22 cellular contexts compared by ENCODE assay signal in the genomic region with DNA sequence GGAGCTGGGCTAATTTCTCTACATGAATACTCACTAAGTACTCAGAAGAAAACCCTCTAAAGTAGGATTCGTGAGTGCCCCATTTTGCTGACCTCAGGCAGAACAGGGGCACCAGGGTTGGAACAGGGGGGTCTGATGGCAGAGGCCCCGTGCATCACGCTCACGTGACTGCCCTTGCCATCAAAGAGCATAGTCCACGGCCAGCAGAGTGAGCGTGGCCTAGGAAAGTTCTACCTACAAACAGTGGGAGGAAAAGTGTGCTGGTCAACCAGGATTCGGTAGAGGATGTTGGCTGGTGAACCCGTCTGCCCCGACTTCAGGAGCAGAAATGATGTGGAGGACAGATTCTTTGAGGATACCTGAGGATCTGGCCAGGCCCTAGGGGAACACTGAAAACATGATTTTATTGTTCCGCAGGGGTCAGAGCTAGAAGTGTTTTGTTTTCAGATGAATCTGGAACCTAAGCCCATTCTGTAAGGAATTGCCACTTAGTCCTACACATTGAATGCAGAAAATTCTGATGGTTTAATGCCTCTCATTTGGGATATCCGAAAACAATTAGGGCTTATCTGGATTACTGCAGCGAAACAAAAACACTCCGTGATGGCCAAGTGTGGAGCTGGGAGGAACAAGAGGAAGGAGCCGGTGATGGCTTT.
DNase-seq lines count a peak whose midpoint lies in the region; ATAC-seq and TF ChIP-seq lines count a peak whose summit lies in the region.
"Had no signal": no experiment of that assay in that cellular context is flagged by ENCODE, and none has a peak within 500 bp of the region (broad histone marks: within the 10 kb centered on the region; RNA-seq: fewer than 3 reads in every experiment).

No MANE protein-coding gene starts in this region.

- H3K27ac ChIP-seq in PC-9 (peak overlapping the region; percentile 98), lung (ENCODE audit: low read depth in 1 of 2, low read length in 1 of 2) (no peak overlapping the region), stomach (peak overlapping the region; percentile 83 to 92 (median 88)), prostate gland (no peak overlapping the region)
- H3K27ac ChIP-seq: BLaER1, coronary artery, tibial artery, WERI-Rb-1 had no signal

- CTCF ChIA-PET in PC-9 (lab: Charles Lee), result interaction anchor here (1.3 kb wide), 1 partner anchor 29 kb away, joined by 3 read pairs; no protein-coding TSS in a partner anchor

- H3K79me2 ChIP-seq in PC-9 (ENCODE audit: low read depth), result peaks cover 25% of the 10 kb centered on the region

- H3K4me3 ChIP-seq in PC-9 (peak overlapping the region; percentile 42), lung (no peak overlapping the region), stomach (no peak overlapping the region), prostate gland (no peak overlapping the region)
- H3K4me3 ChIP-seq: BLaER1, coronary artery, tibial artery had no signal

- H3K4me3 Mint-ChIP-seq in chondrocyte (ENCODE audit: unreplicated experiment), result peak overlapping the region; percentile 45
- H3K4me3 Mint-ChIP-seq: activated naive CD8-positive, alpha-beta T cell treated with anti-CD3 and anti-CD28 coated beads for 36 hours; activated T-cell treated with anti-CD3 and anti-CD28 coated beads, Interleukin-2, amount 50 U/mL, for 4 hours; brain; stimulated activated memory B cell treated with anti-CD40 and anti-IgM and Interleukin-4, amounts not matched to agents 10 μg/mL and 1 μg/mL and 100 μg/mL, for 72 hours; T-helper 17 cell had no signal

- H3K4me1 ChIP-seq in PC-9 (replicated peaks; ENCODE audit: insufficient read depth), result peaks cover 76% of the 10 kb centered on the region
- H3K4me1 ChIP-seq in lung (ENCODE audit: control insufficient read depth in 2 of 2, insufficient read depth in 2 of 2, low read length in 2 of 2), result no peaks in the 10 kb centered on the region
- H3K4me1 ChIP-seq in stomach, result peaks cover 15 to 37% (median 31%) of the 10 kb centered on the region in 4 donors
- H3K4me1 ChIP-seq in prostate gland (replicated peaks), result no peaks in the 10 kb centered on the region
- H3K4me1 ChIP-seq: BLaER1, tibial artery had no signal

- TF ChIP-seq EP300 in stomach (IDR thresholded peaks at IDR 0.05), result no peak

- H3K9me2 ChIP-seq in PC-9 (ENCODE audit: insufficient read depth), result no peaks in the 10 kb centered on the region

- H3K4me1 Mint-ChIP-seq in chondrocyte (ENCODE audit: low read depth), result peaks cover 29% of the 10 kb centered on the region
- H3K4me1 Mint-ChIP-seq: activated naive CD8-positive, alpha-beta T cell treated with anti-CD3 and anti-CD28 coated beads for 36 hours; brain; stimulated activated memory B cell treated with anti-CD40 and anti-IgM and Interleukin-4, amounts not matched to agents 10 μg/mL and 1 μg/mL and 100 μg/mL, for 72 hours had no signal

- no peak for TF ChIP-seq CTCF in PC-9 (conservative IDR thresholded peaks at IDR 0.05)
- TF ChIP-seq CTCF in chondrocyte (IDR thresholded peaks at IDR 0.05), result no peak
- no peak for TF ChIP-seq CTCF in lung (IDR thresholded peaks at IDR 0.05; ENCODE audit: control extremely low read depth, extremely low read depth)
- no peak for TF ChIP-seq CTCF in stomach (IDR thresholded peaks at IDR 0.05)
- no peak for TF ChIP-seq CTCF in prostate gland (IDR thresholded peaks at IDR 0.05)

- H3K9me3 ChIP-seq in PC-9 (ENCODE audit: insufficient read depth, low read depth), result no peaks in the 10 kb centered on the region
- peaks cover 0 to 3% of the 10 kb centered on the region in 2 donors for H3K9me3 ChIP-seq in lung (ENCODE audit: control insufficient read depth in 2 of 2, insufficient read depth in 1 of 2, low read length in 1 of 2)
- H3K9me3 ChIP-seq in stomach, result peaks cover 0 to 2% (median 0%) of the 10 kb centered on the region in 4 donors
- H3K9me3 ChIP-seq in prostate gland, result no peaks in the 10 kb centered on the region
- H3K9me3 ChIP-seq: tibial artery had no signal

- H2AFZ ChIP-seq in PC-9, result peak overlapping the region; percentile 67

- H3K4me2 ChIP-seq in PC-9, result peak overlapping the region; percentile 91
- H3K4me2 ChIP-seq: BLaER1 had no signal

- H3K27me3 Mint-ChIP-seq in chondrocyte (ENCODE audit: low read depth), result peaks cover 14% of the 10 kb centered on the region

- H3K36me3 Mint-ChIP-seq in chondrocyte (ENCODE audit: low read depth), result no peaks in the 10 kb centered on the region
- H3K36me3 Mint-ChIP-seq: activated naive CD8-positive, alpha-beta T cell treated with anti-CD3 and anti-CD28 coated beads for 36 hours; brain; stimulated activated memory B cell treated with anti-CD40 and anti-IgM and Interleukin-4, amounts not matched to agents 10 μg/mL and 1 μg/mL and 100 μg/mL, for 72 hours had no signal

- WGBS in lung, 2 donors, result 88 to 91% methylated on average over 14 of the region's 14 CpGs
- WGBS in stomach, 5 donors, result 68 to 77% (median 74%) methylated on average over 14 of the region's 14 CpGs
- WGBS in prostate gland, result 82% methylated on average over 14 of the region's 14 CpGs

- ATAC-seq in lung (ENCODE audit: insufficient read depth, low FRiP score) (no peak), GM21447 (IDR thresholded peaks at IDR 0.05; ENCODE audit: unreplicated experiment) (no peak)
- ATAC-seq: activated T-cell treated with anti-CD3 and anti-CD28 coated beads, Interleukin-2, amount 50 U/mL, for 4 hours; stimulated activated memory B cell treated with anti-CD40 and anti-IgM and Interleukin-4, amounts not matched to agents 10 μg/mL and 1 μg/mL and 100 μg/mL, for 72 hours; T-helper 17 cell had no signal

- H3F3A ChIP-seq in PC-9 (ENCODE audit: insufficient read depth, low read depth), result peaks cover 41% of the 10 kb centered on the region

- H3K27me3 ChIP-seq in PC-9 (ENCODE audit: insufficient read depth, low read depth) (no peaks in the 10 kb centered on the region), lung (ENCODE audit: control insufficient read depth, insufficient read depth) (no peaks in the 10 kb centered on the region), stomach (peaks cover 0 to 9% (median 0%) of the 10 kb centered on the region in 3 donors), prostate gland (replicated peaks; ENCODE audit: insufficient read depth) (no peaks in the 10 kb centered on the region)
- H3K27me3 ChIP-seq: BLaER1 had no signal

- POLR2A ChIA-PET in PC-9 (lab: Charles Lee; ENCODE audit: unreplicated experiment), result interaction anchor here (0.6 to 1.1 kb wide), 2 partner anchors 11 to 32 kb away, joined by 3 to 6 read pairs; no protein-coding TSS in a partner anchor

- no peak for TF ChIP-seq POLR2A in stomach (IDR thresholded peaks at IDR 0.05)
- no peak for TF ChIP-seq POLR2A in prostate gland (IDR thresholded peaks at IDR 0.05)

- H3K27ac Mint-ChIP-seq in chondrocyte (ENCODE audit: unreplicated experiment), result peak overlapping the region; percentile 96
- H3K27ac Mint-ChIP-seq: activated naive CD8-positive, alpha-beta T cell treated with anti-CD3 and anti-CD28 coated beads for 36 hours; brain; stimulated activated memory B cell treated with anti-CD40 and anti-IgM and Interleukin-4, amounts not matched to agents 10 μg/mL and 1 μg/mL and 100 μg/mL, for 72 hours; T-helper 17 cell had no signal

- peak in 1 of 2 experiments; percentile 11 for DNase-seq in PC-9
- DNase-seq in chondrocyte (ENCODE audit: low spot score), result no peak
- peak; percentile 15 for DNase-seq in lung (ENCODE audit: low spot score)
- peak; percentile 25 for DNase-seq in stomach
- DNase-seq in DMS79 treated with DMSO at 0.1 percent for 48 hours (lab: John Stamatoyannopoulos, UW), result no peak
- DNase-seq in prostate gland (ENCODE audit: low spot score), result no peak
- DNase-seq: activated CD4-positive, alpha-beta T cell treated with anti-CD3 and anti-CD28 coated beads, Interleukin-2, amount 50 U/mL, for 48 hours; activated naive CD8-positive, alpha-beta T cell treated with anti-CD3 and anti-CD28 coated beads for 36 hours; activated T-cell treated with anti-CD3 and anti-CD28 coated beads, Interleukin-2, amount 50 U/mL, for 4 hours; foreskin melanocyte; GDM1; NCI-H1417; NCI-H524 treated with DMSO at 0.1 percent for 48 hours; SIG-M5; T-helper 17 cell; tibial artery; WERI-Rb-1 had no signal

- TSS peak; percentile 98 for BruUV-seq in PC-9 (replicated peaks; lab: Mats Ljungman, UMichigan)

- no peaks in the 10 kb centered on the region for H4K20me1 ChIP-seq in PC-9 (ENCODE audit: insufficient read depth)
- H4K20me1 ChIP-seq: BLaER1 had no signal

- H3K9me3 Mint-ChIP-seq in chondrocyte (ENCODE audit: low read depth), result no peaks in the 10 kb centered on the region

- H3K36me3 ChIP-seq in PC-9 (ENCODE audit: low read depth), result no peaks in the 10 kb centered on the region
- no peaks in the 10 kb centered on the region for H3K36me3 ChIP-seq in lung (ENCODE audit: control insufficient read depth in 2 of 2, insufficient read depth in 2 of 2, low read length in 2 of 2)
- no peaks in the 10 kb centered on the region for H3K36me3 ChIP-seq in stomach
- H3K36me3 ChIP-seq in prostate gland, result no peaks in the 10 kb centered on the region
- H3K36me3 ChIP-seq: BLaER1, tibial artery, WERI-Rb-1 had no signal

- intact Hi-C loops in PC-9 (cut with micrococcal nuclease; ENCODE audit: unreplicated experiment) (loop anchor here (1.0 to 2.0 kb wide), 4 partner anchors 11 to 136 kb away; no protein-coding TSS in a partner anchor), stomach (cut with DNase I; ENCODE audit: low total_unique reads) (no loop called here), prostate gland (cut with DNase I) (no loop called here)

Comparison
In these comparisons a context has a peak if more than half of its experiments do, and no peak if none do; other contexts are left out.
1. DNase-seq: peak in lung (single experiment) and stomach (single experiment); none in chondrocyte (single experiment), DMS79 treated with DMSO at 0.1 percent for 48 hours (single experiment) and prostate gland (single experiment).
2. H3K27ac ChIP-seq: peak in PC-9 (single experiment) and stomach (5 of 5); none in lung (0 of 2) and prostate gland (0 of 2).